In the genomic region with DNA sequence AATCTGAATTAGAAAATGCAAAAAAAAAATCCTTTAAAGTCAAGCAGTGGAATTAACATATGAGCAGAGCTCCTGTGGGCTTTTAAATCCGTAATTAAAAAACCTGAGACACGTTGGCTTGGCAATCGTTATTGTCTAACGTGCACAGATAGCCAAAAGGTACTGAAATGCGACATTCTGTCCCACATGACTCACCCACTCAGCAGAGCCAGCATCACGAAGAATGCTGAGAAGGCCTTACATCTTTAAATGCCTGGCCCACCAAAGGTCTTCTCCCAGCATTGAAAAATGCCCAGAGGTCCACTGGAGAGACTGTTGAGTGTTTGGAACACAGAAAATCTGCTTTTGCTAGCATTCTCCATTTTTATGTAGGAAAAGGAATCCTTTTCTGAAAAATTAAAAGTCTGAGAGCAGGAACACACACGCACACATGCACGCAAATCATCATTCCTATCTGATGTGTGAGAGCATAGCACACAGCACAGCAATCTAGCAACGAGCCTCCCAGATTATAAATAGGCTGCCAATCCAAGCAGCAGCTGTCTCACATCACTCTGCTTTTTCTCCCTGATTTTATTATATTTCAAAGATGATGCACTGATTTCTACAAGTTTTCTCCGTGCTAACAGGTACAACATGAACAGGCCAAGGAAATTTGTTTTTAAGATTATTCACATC, we compare ENCODE assay signal across 17 cellular contexts.
DNase-seq lines count a peak whose midpoint lies in the region; ATAC-seq, FAIRE-seq and TF ChIP-seq lines count a peak whose summit lies in the region.
"Had no signal": no experiment of that assay in that cellular context is flagged by ENCODE, and none has a peak within 500 bp of the region (broad histone marks: within the 10 kb centered on the region; RNA-seq: fewer than 3 reads in every experiment).

No MANE protein-coding gene starts in this region.

- H4K20me1 ChIP-seq in keratinocyte (ENCODE audit: control insufficient read depth, extremely low read depth, insufficient read depth, low read length) = no peaks in the 10 kb centered on the region

- peak overlapping the region; percentile 28 for H3K4me2 ChIP-seq in keratinocyte (ENCODE audit: control insufficient read depth, extremely low read depth, insufficient read depth, low read depth, low read length)
- H3K4me2 ChIP-seq: PC-9 had no signal

- no peak for FAIRE-seq in keratinocyte (lab: Jason Lieb, UNC)

- peaks cover 3% of the 10 kb centered on the region for H3K4me1 Mint-ChIP-seq in progenitor cell of endocrine pancreas (ENCODE audit: low read depth)

- dilution Hi-C loops in keratinocyte (cut with MboI; ENCODE audit: extremely low pct_ligation_motif_present, low sequenced_read_pairs) = no loop called here

- H3K9ac ChIP-seq in keratinocyte (ENCODE audit: control insufficient read depth, extremely low read depth, insufficient read depth, low read length) = no peak overlapping the region

- no peak overlapping the region for H3K27ac ChIP-seq in keratinocyte (ENCODE audit: control insufficient read depth, insufficient read depth, low read length)
- H3K27ac ChIP-seq: cardiac muscle cell, PC-9, tibial nerve, VCaP had no signal

- no peaks in the 10 kb centered on the region for H3K36me3 ChIP-seq in keratinocyte (ENCODE audit: control insufficient read depth in 2 of 2, extremely low read depth in 1 of 2, insufficient read depth in 2 of 2, low read length in 2 of 2)
- H3K36me3 ChIP-seq: cardiac muscle cell had no signal

- H3K4me1 ChIP-seq in keratinocyte (ENCODE audit: control insufficient read depth, extremely low read depth, insufficient read depth, low read length) = peaks cover 9% of the 10 kb centered on the region

- no peaks in the 10 kb centered on the region for H3K9me3 Mint-ChIP-seq in progenitor cell of endocrine pancreas (ENCODE audit: low read depth)

- H3K4me3 ChIP-seq in keratinocyte (ENCODE audit: control insufficient read depth in 2 of 3, extremely low read depth in 1 of 3, insufficient read depth in 2 of 3, low read depth in 1 of 3, low read length in 3 of 3) = no peak overlapping the region
- H3K4me3 ChIP-seq: cardiac muscle cell, PC-9, tibial nerve had no signal

- no peaks in the 10 kb centered on the region for H3K9me1 ChIP-seq in keratinocyte (ENCODE audit: control insufficient read depth, extremely low read depth, insufficient read depth, low read length)

- no peak for DNase-seq in left ventricle myocardium superior
- no peak for DNase-seq in cardiac septum (ENCODE audit: low spot score)
- DNase-seq in cerebellar cortex (ENCODE audit: low spot score) = peak; percentile 52
- DNase-seq in keratinocyte (ENCODE audit: low read depth, low spot score) = no peak
- no peak for DNase-seq in NCI-H510A treated with DMSO at 0.1 percent for 48 hours (lab: John Stamatoyannopoulos, UW)
- DNase-seq in progenitor cell of endocrine pancreas (ENCODE audit: low spot score, unreplicated experiment) = no peak
- DNase-seq in NCI-H2107 (lab: John Stamatoyannopoulos, UW) = no peak
- DNase-seq: 8988T, activated gamma-delta T cell treated with Interleukin-2 at 50 U/mL for 16 hours, GF-D8, NCI-H187, NCI-H510A, PC-9 had no signal

- no peak overlapping the region for H2AFZ ChIP-seq in keratinocyte (ENCODE audit: control insufficient read depth, low read length)
- H2AFZ ChIP-seq: PC-9 had no signal

- no peaks in the 10 kb centered on the region for H3K36me3 Mint-ChIP-seq in progenitor cell of endocrine pancreas (ENCODE audit: insufficient read depth)

- H3K4me3 Mint-ChIP-seq in progenitor cell of endocrine pancreas (ENCODE audit: low read depth) = no peak overlapping the region

- no peaks in the 10 kb centered on the region for H3K9me3 ChIP-seq in keratinocyte (ENCODE audit: control insufficient read depth, low read depth, low read length)
- H3K9me3 ChIP-seq: tibial nerve had no signal

- TF ChIP-seq CTCF in keratinocyte (optimal IDR thresholded peaks at IDR 0.05 in 1 of 3, IDR thresholded peaks at IDR 0.05 in 1 of 3, conservative IDR thresholded peaks at IDR 0.05 in 1 of 3; ENCODE audit: extremely low read depth in 1 of 3, insufficient read depth in 2 of 3, low read length in 3 of 3) (no peak), progenitor cell of endocrine pancreas (IDR thresholded peaks at IDR 0.05; ENCODE audit: unreplicated experiment) (no peak)

- no peaks in the 10 kb centered on the region for H3K27me3 Mint-ChIP-seq in progenitor cell of endocrine pancreas

- H3K27ac Mint-ChIP-seq in progenitor cell of endocrine pancreas = no peak overlapping the region

- intact Hi-C loops in left ventricle myocardium superior (cut with micrococcal nuclease) (no loop called here), cardiac septum (cut with DNase I) (no loop called here)

- ATAC-seq in left ventricle myocardium superior = peak; percentile 50
- ATAC-seq in HG02588 (IDR thresholded peaks at IDR 0.05; ENCODE audit: unreplicated experiment) = no peak

- no peaks in the 10 kb centered on the region for H3K27me3 ChIP-seq in keratinocyte (ENCODE audit: control insufficient read depth, extremely low read depth, insufficient read depth, low read length)
- H3K27me3 ChIP-seq: cardiac muscle cell, tibial nerve had no signal

- no peaks in the 10 kb centered on the region for H3K79me2 ChIP-seq in keratinocyte (ENCODE audit: control insufficient read depth, insufficient read depth, low read length)
